Comparison of ENCODE assay signal across 12 cellular contexts in genomic region chr1:120941066-120941465, GRCh38. TPM values are rescaled to one million over a fixed set of nuclear protein-coding genes. Genes with fewer than 3 reads are reported as not detected.
DNase-seq lines count a peak whose midpoint lies in the region; ATAC-seq and TF ChIP-seq lines count a peak whose summit lies in the region.
"Not testable (repeated sequence)": the region's sequence is repeated elsewhere in the genome, so short reads cannot be mapped to it uniquely, and the experiment has no call there.
"Had no signal": no experiment of that assay in that cellular context is flagged by ENCODE, and none has a peak within 500 bp of the region (broad histone marks: within the 10 kb centered on the region; RNA-seq: fewer than 3 reads in every experiment).

No MANE protein-coding gene starts in this region.

- H3K4me1 Mint-ChIP-seq in IgD-negative memory B cell (peaks cover 5 to 15% (median 14%) of the 10 kb centered on the region in 3 donors), endodermal cell (peaks cover 16% of the 10 kb centered on the region), natural killer cell (peaks cover 17 to 21% of the 10 kb centered on the region in 2 donors)
- peaks cover 16% of the 10 kb centered on the region for H3K4me1 Mint-ChIP-seq in T-helper 1 cell treated with Interleukin-12 subunit alpha and Interleukin-12 subunit beta and Interleukin-4 antibody, amounts not matched to agents 30 μg/mL and 1 μg/mL, for 36 hours (ENCODE audit: low read depth)
- peaks cover 30% of the 10 kb centered on the region for H3K4me1 Mint-ChIP-seq in activated CD4-positive, alpha-beta T cell treated with anti-CD3 and anti-CD28 coated beads, Interleukin-2, amount 10 ng/mL, durations not matched to agents 7 days and 5 days
- peaks cover 37% of the 10 kb centered on the region for H3K4me1 Mint-ChIP-seq in stimulated activated naive CD8-positive, alpha-beta T cell treated with anti-CD3 and anti-CD28 coated beads, Interleukin-15, amount 100 ng/mL, for 72 hours

- not testable (repeated sequence) for H3K27me3 ChIP-seq in endodermal cell (ENCODE audit: control insufficient read depth, insufficient read depth, low read length, poor library complexity, severe bottlenecking)

- not testable (repeated sequence) for DNase-seq in activated CD4-positive, alpha-beta T cell treated with anti-CD3 and anti-CD28 coated beads, Interleukin-2, amount 10 ng/mL, durations not matched to agents 7 days and 5 days; natural killer cell
- peak; percentile 34 to 44 for DNase-seq in activated T-cell treated with anti-CD3 and anti-CD28 coated beads, Interleukin-2, amount 50 U/mL, for 48 hours
- DNase-seq in activated naive CD4-positive, alpha-beta T cell treated with anti-CD3 and anti-CD28 coated beads, Interleukin-2, amount 50 U/mL, for 72 hours (ENCODE audit: low spot score in 2 of 2): peak in 1 of 2 donors; percentile 18
- DNase-seq in endodermal cell: peak; percentile 51
- peak in 1 of 2 donors; percentile 29 for DNase-seq in stimulated activated naive CD8-positive, alpha-beta T cell treated with anti-CD3 and anti-CD28 coated beads, Interleukin-15, amount 100 ng/mL, for 72 hours

- H3K27ac ChIP-seq in endodermal cell (ENCODE audit: low read depth, low read length): not testable (repeated sequence)

- H3K4me3 ChIP-seq in endodermal cell (ENCODE audit: low read length): not testable (repeated sequence)

- H3K4me1 ChIP-seq in endodermal cell (ENCODE audit: control insufficient read depth, insufficient read depth, low read length): not testable (repeated sequence)

- H3K36me3 Mint-ChIP-seq in IgD-negative memory B cell; T-helper 1 cell treated with Interleukin-12 subunit alpha and Interleukin-12 subunit beta and Interleukin-4 antibody, amounts not matched to agents 30 μg/mL and 1 μg/mL, for 36 hours (ENCODE audit: low read depth); activated CD4-positive, alpha-beta T cell treated with anti-CD3 and anti-CD28 coated beads, Interleukin-2, amount 10 ng/mL, durations not matched to agents 7 days and 5 days (ENCODE audit: low read depth); activated naive CD4-positive, alpha-beta T cell treated with anti-CD3 and anti-CD28 coated beads, Interleukin-2, amount 50 U/mL, for 72 hours; endodermal cell (ENCODE audit: low read depth); natural killer cell: not testable (repeated sequence)

- not testable (repeated sequence) for H3K9me3 ChIP-seq in endodermal cell (ENCODE audit: control insufficient read depth, low read length)

- not testable (repeated sequence) for H3K36me3 ChIP-seq in endodermal cell (ENCODE audit: control insufficient read depth, insufficient read depth, low read length)

- peak overlapping the region in 2 of 3 donors; percentile 92 to 99 for H3K27ac Mint-ChIP-seq in IgD-negative memory B cell
- H3K27ac Mint-ChIP-seq in T-helper 1 cell treated with Interleukin-12 subunit alpha and Interleukin-12 subunit beta and Interleukin-4 antibody, amounts not matched to agents 30 μg/mL and 1 μg/mL, for 36 hours: peak overlapping the region; percentile 87
- peak overlapping the region; percentile 97 for H3K27ac Mint-ChIP-seq in activated CD4-positive, alpha-beta T cell treated with anti-CD3 and anti-CD28 coated beads, Interleukin-2, amount 10 ng/mL, durations not matched to agents 7 days and 5 days
- H3K27ac Mint-ChIP-seq in activated naive CD4-positive, alpha-beta T cell treated with anti-CD3 and anti-CD28 coated beads, Interleukin-2, amount 50 U/mL, for 72 hours: peak overlapping the region; percentile 94 to 98
- not testable (repeated sequence) for H3K27ac Mint-ChIP-seq in endodermal cell
- peak overlapping the region; percentile 97 for H3K27ac Mint-ChIP-seq in natural killer cell
- peak overlapping the region; percentile 37 to 94 for H3K27ac Mint-ChIP-seq in stimulated activated naive CD8-positive, alpha-beta T cell treated with anti-CD3 and anti-CD28 coated beads, Interleukin-15, amount 100 ng/mL, for 72 hours

- not testable (repeated sequence) for H3K27me3 Mint-ChIP-seq in IgD-negative memory B cell; T-helper 1 cell treated with Interleukin-12 subunit alpha and Interleukin-12 subunit beta and Interleukin-4 antibody, amounts not matched to agents 30 μg/mL and 1 μg/mL, for 36 hours (ENCODE audit: low read depth); activated CD4-positive, alpha-beta T cell treated with anti-CD3 and anti-CD28 coated beads, Interleukin-2, amount 10 ng/mL, durations not matched to agents 7 days and 5 days; endodermal cell (ENCODE audit: insufficient read depth); natural killer cell (ENCODE audit: low read depth in 2 of 2); stimulated activated naive CD8-positive, alpha-beta T cell treated with anti-CD3 and anti-CD28 coated beads, Interleukin-15, amount 100 ng/mL, for 72 hours

- not testable (repeated sequence) for H3K9me3 Mint-ChIP-seq in IgD-negative memory B cell; T-helper 1 cell treated with Interleukin-12 subunit alpha and Interleukin-12 subunit beta and Interleukin-4 antibody, amounts not matched to agents 30 μg/mL and 1 μg/mL, for 36 hours; activated CD4-positive, alpha-beta T cell treated with anti-CD3 and anti-CD28 coated beads, Interleukin-2, amount 10 ng/mL, durations not matched to agents 7 days and 5 days; activated naive CD4-positive, alpha-beta T cell treated with anti-CD3 and anti-CD28 coated beads, Interleukin-2, amount 50 U/mL, for 72 hours; endodermal cell; natural killer cell; stimulated activated naive CD8-positive, alpha-beta T cell treated with anti-CD3 and anti-CD28 coated beads, Interleukin-15, amount 100 ng/mL, for 72 hours

- H3K4me3 Mint-ChIP-seq in IgD-negative memory B cell: peak overlapping the region in 3 of 4 donors; percentile 17 to 44 (median 33)
- H3K4me3 Mint-ChIP-seq in T-helper 1 cell treated with Interleukin-12 subunit alpha and Interleukin-12 subunit beta and Interleukin-4 antibody, amounts not matched to agents 30 μg/mL and 1 μg/mL, for 36 hours: peak overlapping the region; percentile 64
- H3K4me3 Mint-ChIP-seq in activated CD4-positive, alpha-beta T cell treated with anti-CD3 and anti-CD28 coated beads, Interleukin-2, amount 10 ng/mL, durations not matched to agents 7 days and 5 days: peak overlapping the region; percentile 56
- H3K4me3 Mint-ChIP-seq in endodermal cell: peak overlapping the region; percentile 62
- not testable (repeated sequence) for H3K4me3 Mint-ChIP-seq in natural killer cell
- H3K4me3 Mint-ChIP-seq in stimulated activated naive CD8-positive, alpha-beta T cell treated with anti-CD3 and anti-CD28 coated beads, Interleukin-15, amount 100 ng/mL, for 72 hours: peak overlapping the region; percentile 73 to 79

- CTCF ChIA-PET in activated CD4-positive, alpha-beta T cell treated with anti-CD3 and anti-CD28 coated beads, Interleukin-2, amount 10 ng/mL, durations not matched to agents 7 days and 5 days (lab: Charles Lee): not testable (repeated sequence)

- intact Hi-C loops in natural killer cell (cut with micrococcal nuclease): not testable (repeated sequence)

- 38% methylated on average over 1 of the region's 6 CpGs; no CpG with 5 or more reads in 1 of the 2 experiments for WGBS in endodermal cell (ENCODE audit: insufficient coverage in 1 of 2, insufficient read length in 1 of 2), 2 experiments

- H3K9ac ChIP-seq in endodermal cell (ENCODE audit: extremely low read depth, low read length, poor library complexity, severe bottlenecking): not testable (repeated sequence)

- POLR2A ChIA-PET in activated CD4-positive, alpha-beta T cell treated with anti-CD3 and anti-CD28 coated beads, Interleukin-2, amount 10 ng/mL, durations not matched to agents 7 days and 5 days (lab: Charles Lee): not testable (repeated sequence)

- ATAC-seq in activated naive CD4-positive, alpha-beta T cell treated with anti-CD3 and anti-CD28 coated beads, Interleukin-2, amount 50 U/mL, for 72 hours: peak in 1 of 2 donors; percentile 1
- ATAC-seq in natural killer cell; stimulated activated naive CD8-positive, alpha-beta T cell treated with anti-CD3 and anti-CD28 coated beads, Interleukin-15, amount 100 ng/mL, for 72 hours: not testable (repeated sequence)

- not testable (repeated sequence) for TF ChIP-seq CTCF in endodermal cell (conservative IDR thresholded peaks at IDR 0.05); natural killer cell (IDR thresholded peaks at IDR 0.05)

RNA-seq across cellular contexts. Expression of gene PPIAL4A, which starts 51.5 kb away (rescaled TPM):
- not detected for polyA plus RNA-seq in IgD-negative memory B cell
- total RNA-seq in activated CD4-positive, alpha-beta T cell treated with anti-CD3 and anti-CD28 coated beads, Interleukin-2, amount 10 ng/mL, durations not matched to agents 7 days and 5 days: not detected
- not detected for total RNA-seq in activated naive CD4-positive, alpha-beta T cell treated with anti-CD3 and anti-CD28 coated beads, Interleukin-2, amount 50 U/mL, for 72 hours
- total RNA-seq in endodermal cell: not detected
- polyA plus RNA-seq in endodermal cell (2013, experiment 1 of 2): not detected
- polyA plus RNA-seq in endodermal cell (2013, experiment 2 of 2): not detected
- total RNA-seq in natural killer cell: not detected
- total RNA-seq: G401, H4, OCI-LY7, RPMI7951 had no signal
